Comparison of ENCODE assay signal across 8 cellular contexts in the genomic region with DNA sequence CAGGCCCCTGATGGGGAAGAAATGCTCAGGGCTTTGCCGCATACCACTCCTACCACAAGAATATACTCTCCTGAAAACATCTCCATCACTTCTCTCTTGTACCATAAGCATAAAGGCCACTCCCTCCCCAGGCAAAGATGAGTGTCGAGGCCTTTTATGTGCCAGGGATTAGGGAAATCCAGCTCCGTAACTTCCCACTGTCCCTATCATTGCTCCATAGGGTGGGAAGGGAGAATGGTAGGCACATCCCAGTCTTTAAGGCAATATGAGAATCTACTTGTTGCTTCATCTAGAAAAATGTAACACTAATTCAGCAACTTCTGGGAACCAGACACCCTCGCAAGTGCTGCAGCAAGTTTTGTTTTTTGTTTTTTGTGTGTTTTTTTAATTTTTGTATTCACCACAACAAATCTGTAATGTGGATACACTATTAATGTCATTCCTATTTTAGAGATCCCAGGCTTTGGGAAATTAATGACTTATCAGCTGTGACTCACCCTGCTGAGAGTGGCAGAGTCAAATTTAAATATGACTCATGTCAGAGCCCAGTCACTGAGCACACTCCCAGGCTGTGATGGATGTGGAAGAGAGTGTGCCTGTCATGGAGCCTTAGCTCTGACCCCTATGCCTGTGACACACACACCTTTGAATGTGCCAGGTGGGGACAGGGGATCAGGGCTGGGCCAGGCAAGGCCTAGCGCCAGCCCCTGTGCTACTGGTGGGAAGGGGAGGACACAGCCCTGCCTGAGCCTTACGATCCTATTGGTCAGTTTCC. TPM values are rescaled to one million over a fixed set of nuclear protein-coding genes. Genes with fewer than 3 reads are reported as not detected.
DNase-seq lines count a peak whose midpoint lies in the region; ATAC-seq, FAIRE-seq and TF ChIP-seq lines count a peak whose summit lies in the region.

No MANE protein-coding gene starts in this region.

- no peaks in the 10 kb centered on the region for H3K27me3 ChIP-seq in breast epithelium
- H3K27me3 ChIP-seq in upper lobe of right lung: no peaks in the 10 kb centered on the region

- peaks cover 0 to 5% of the 10 kb centered on the region in 2 donors for H3K4me1 ChIP-seq in breast epithelium
- peaks cover 0 to 8% of the 10 kb centered on the region in 2 donors for H3K4me1 ChIP-seq in kidney (ENCODE audit: control insufficient read depth in 1 of 2, insufficient read depth in 1 of 2, low read depth in 1 of 2, low read length in 2 of 2)
- H3K4me1 ChIP-seq in upper lobe of right lung: peaks cover 40% of the 10 kb centered on the region

- ATAC-seq in HG03439 (IDR thresholded peaks at IDR 0.05; ENCODE audit: unreplicated experiment) (peak; percentile 61), upper lobe of right lung (peak; percentile 91)
- peak; percentile 95 for ATAC-seq in activated naive CD8-positive, alpha-beta T cell treated with anti-CD3 and anti-CD28 coated beads, Interleukin-2, amount 50 U/mL, for 24 hours

- peak overlapping the region in 1 of 2 donors; percentile 13 for H3K27ac ChIP-seq in breast epithelium
- H3K27ac ChIP-seq in kidney (ENCODE audit: low read depth in 2 of 2, low read length in 2 of 2): no peak overlapping the region
- no peak overlapping the region for H3K27ac ChIP-seq in upper lobe of right lung

- TF ChIP-seq CTCF in MCF 10A (IDR thresholded peaks at IDR 0.05; ENCODE audit: unreplicated experiment) (no peak), breast epithelium (IDR thresholded peaks at IDR 0.05) (no peak), kidney (IDR thresholded peaks at IDR 0.05; ENCODE audit: borderline replicate concordance, extremely low read depth, insufficient read depth) (no peak), upper lobe of right lung (IDR thresholded peaks at IDR 0.05) (no peak)

- CTCF ChIA-PET in MCF 10A (lab: Yijun Ruan, JAX): interaction anchor here (0.9 to 2.3 kb wide), 5 partner anchors 20 to 257 kb away, joined by 3 to 14 read pairs (median 5); no protein-coding TSS in a partner anchor

- no peaks in the 10 kb centered on the region for H3K9me3 Mint-ChIP-seq in MCF 10A (ENCODE audit: unreplicated experiment)
- no peaks in the 10 kb centered on the region for H3K9me3 Mint-ChIP-seq in activated naive CD8-positive, alpha-beta T cell treated with anti-CD3 and anti-CD28 coated beads, Interleukin-2, amount 50 U/mL, for 24 hours

- peaks cover 57% of the 10 kb centered on the region for H3K4me1 Mint-ChIP-seq in MCF 10A (ENCODE audit: insufficient read depth, unreplicated experiment)
- H3K4me1 Mint-ChIP-seq in activated naive CD8-positive, alpha-beta T cell treated with anti-CD3 and anti-CD28 coated beads, Interleukin-2, amount 50 U/mL, for 24 hours: peaks cover 65% of the 10 kb centered on the region

- H3K27ac Mint-ChIP-seq in MCF 10A (ENCODE audit: low read depth, unreplicated experiment): no peak overlapping the region
- peak overlapping the region; percentile 76 for H3K27ac Mint-ChIP-seq in activated naive CD8-positive, alpha-beta T cell treated with anti-CD3 and anti-CD28 coated beads, Interleukin-2, amount 50 U/mL, for 24 hours

- BruUV-seq in MCF 10A (replicated peaks; lab: Mats Ljungman, UMichigan): no TSS peak

- H3K9me3 ChIP-seq in breast epithelium (no peaks in the 10 kb centered on the region), kidney (ENCODE audit: control insufficient read depth in 1 of 2, low read length in 2 of 2) (no peaks in the 10 kb centered on the region), upper lobe of right lung (no peaks in the 10 kb centered on the region)

- peak; percentile 88 for DNase-seq in MCF 10A (ENCODE audit: unreplicated experiment)
- no peak for DNase-seq in breast epithelium (ENCODE audit: low spot score in 2 of 2)
- DNase-seq in activated naive CD8-positive, alpha-beta T cell treated with anti-CD3 and anti-CD28 coated beads, Interleukin-2, amount 50 U/mL, for 24 hours: peak; percentile 31
- DNase-seq in kidney: peak; percentile 80
- DNase-seq in upper lobe of right lung: no peak
- DNase-seq in COR-L47 (lab: John Stamatoyannopoulos, UW): no peak
- no peak for DNase-seq in NCI-H2171 treated with DMSO at 0.1 percent for 48 hours (lab: John Stamatoyannopoulos, UW)

- no peaks in the 10 kb centered on the region for H3K36me3 ChIP-seq in breast epithelium
- no peaks in the 10 kb centered on the region for H3K36me3 ChIP-seq in kidney (ENCODE audit: control insufficient read depth in 1 of 2, insufficient read depth in 2 of 2, low read length in 2 of 2)
- H3K36me3 ChIP-seq in upper lobe of right lung: no peaks in the 10 kb centered on the region

- H3K4me3 Mint-ChIP-seq in MCF 10A (ENCODE audit: unreplicated experiment): no peak overlapping the region
- H3K4me3 Mint-ChIP-seq in activated naive CD8-positive, alpha-beta T cell treated with anti-CD3 and anti-CD28 coated beads, Interleukin-2, amount 50 U/mL, for 24 hours: peak overlapping the region; percentile 34

- intact Hi-C loops in MCF 10A (cut with micrococcal nuclease): no loop called here
- intact Hi-C loops in breast epithelium (cut with DNase I; ENCODE audit: low total_unique reads): no loop called here
- intact Hi-C loops in kidney (cut with DNase I): no loop called here
- intact Hi-C loops in upper lobe of right lung (cut with DNase I): no loop called here

- no peaks in the 10 kb centered on the region for H3K27me3 Mint-ChIP-seq in MCF 10A (ENCODE audit: insufficient read depth, unreplicated experiment)
- no peaks in the 10 kb centered on the region for H3K27me3 Mint-ChIP-seq in activated naive CD8-positive, alpha-beta T cell treated with anti-CD3 and anti-CD28 coated beads, Interleukin-2, amount 50 U/mL, for 24 hours

- no peak overlapping the region for H3K9ac ChIP-seq in kidney (ENCODE audit: low read length in 2 of 2)

- peak; percentile 30 for FAIRE-seq in kidney (lab: Jason Lieb, UNC)

- H3K36me3 Mint-ChIP-seq in MCF 10A (ENCODE audit: insufficient read depth, unreplicated experiment): peaks cover 20% of the 10 kb centered on the region
- H3K36me3 Mint-ChIP-seq in activated naive CD8-positive, alpha-beta T cell treated with anti-CD3 and anti-CD28 coated beads, Interleukin-2, amount 50 U/mL, for 24 hours (ENCODE audit: low read depth): peaks cover 28% of the 10 kb centered on the region

- H3K4me3 ChIP-seq in breast epithelium: no peak overlapping the region
- H3K4me3 ChIP-seq in kidney (ENCODE audit: low read length in 2 of 2): no peak overlapping the region
- no peak overlapping the region for H3K4me3 ChIP-seq in upper lobe of right lung

- no peak for TF ChIP-seq POLR2A in breast epithelium (IDR thresholded peaks at IDR 0.05)

- POLR2A ChIA-PET in MCF 10A (lab: Yijun Ruan, JAX): interaction anchor here (0.7 to 2.4 kb wide), 6 partner anchors 10 to 186 kb away, joined by 3 to 8 read pairs (median 4); a partner anchor contains a TSS

RNA-seq across cellular contexts. Expression of a gene that starts 23.4 kb away (rescaled TPM):
- 26.1 and 30.1 TPM in 2 replicates for total RNA-seq in MCF 10A (2022)
- 10 to 100 TPM; 16.7 to 20.3 (median 17.7) TPM for total RNA-seq in breast epithelium
- 13.9 TPM for total RNA-seq in kidney
- polyA plus RNA-seq in kidney (ENCODE audit: insufficient read depth, low read depth, low replicate concordance): 5.3 TPM
- 20.0 TPM for total RNA-seq in upper lobe of right lung

Comparison
In these comparisons a context has a peak if more than half of its experiments do, and no peak if none do; other contexts are left out.
1. DNase-seq: peak in MCF 10A (single experiment), activated naive CD8-positive, alpha-beta T cell treated with anti-CD3 and anti-CD28 coated beads, Interleukin-2, amount 50 U/mL, for 24 hours (single experiment) and kidney (single experiment); none in breast epithelium (0 of 2), upper lobe of right lung (single experiment), COR-L47 (single experiment) and NCI-H2171 treated with DMSO at 0.1 percent for 48 hours (single experiment).
2. Peak in every context shown above with its lines, with median percentiles within 50 percentile points of each other: ATAC-seq.